8 cellular contexts compared by ENCODE assay signal in genomic region chr11:113896156-113896879, GRCh38. TPM values are rescaled to one million over a fixed set of nuclear protein-coding genes. Genes with fewer than 3 reads are reported as not detected.
DNase-seq lines count a peak whose midpoint lies in the region; ATAC-seq and TF ChIP-seq lines count a peak whose summit lies in the region.

No MANE protein-coding gene starts in this region.

- no peaks in the 10 kb centered on the region for H3K4me1 ChIP-seq in liver (ENCODE audit: control insufficient read depth in 4 of 4, insufficient read depth in 4 of 4, low read length in 3 of 4)
- H3K4me1 ChIP-seq in testis = peaks cover 9% of the 10 kb centered on the region

- no peak for TF ChIP-seq POLR2A in testis (IDR thresholded peaks at IDR 0.05)

- intact Hi-C loops in testis (cut with DNase I; ENCODE audit: low total_unique reads) = loop anchor here (10.0 kb wide), 1 partner anchor 368 kb away; no protein-coding TSS in a partner anchor

- H3K9me3 ChIP-seq in liver (ENCODE audit: control insufficient read depth in 4 of 4, low read length in 3 of 4) (no peaks in the 10 kb centered on the region), testis (no peaks in the 10 kb centered on the region)

- no peak overlapping the region for H3K4me3 ChIP-seq in liver (ENCODE audit: low read depth in 1 of 3, low read length in 3 of 3)
- H3K4me3 ChIP-seq in testis = no peak overlapping the region

- no peaks in the 10 kb centered on the region for H3K36me3 ChIP-seq in liver (ENCODE audit: control insufficient read depth in 4 of 4, insufficient read depth in 3 of 4, low read depth in 1 of 4, low read length in 3 of 4)
- H3K36me3 ChIP-seq in testis (ENCODE audit: low read depth, missing control alignments) = no peaks in the 10 kb centered on the region

- TF ChIP-seq CTCF in liver (IDR thresholded peaks at IDR 0.05; ENCODE audit: low read depth, low read length, missing input control) (peak; percentile 80), testis (IDR thresholded peaks at IDR 0.05) (peak; percentile 64 to 76 (median 70))

- WGBS in liver = 24% methylated on average over 10 of the region's 10 CpGs
- 42 to 47% methylated on average over 10 of the region's 10 CpGs for WGBS in testis, 2 donors

- ATAC-seq in HG02970 (IDR thresholded peaks at IDR 0.05; ENCODE audit: low FRiP score, unreplicated experiment) = no peak

- DNase-seq in NCI-H510A treated with DMSO at 0.1 percent for 48 hours (lab: John Stamatoyannopoulos, UW) = peak; percentile 42
- DNase-seq in NCI-H510A (lab: John Stamatoyannopoulos, UW) = no peak
- DNase-seq in KG1 (lab: John Stamatoyannopoulos, UW) = peak; percentile 40
- peak; percentile 40 for DNase-seq in SKM-1 treated with dmso at 0.1 percent for 144 hours (lab: John Stamatoyannopoulos, UW; ENCODE audit: unreplicated experiment)
- DNase-seq in cerebellum (ENCODE audit: low spot score) = peak; percentile 53
- DNase-seq in testis = peak; percentile 66

- no peak overlapping the region for H3K27ac ChIP-seq in liver (ENCODE audit: low read depth in 1 of 2, low read length in 2 of 2)
- H3K27ac ChIP-seq in testis = no peak overlapping the region

- H3K27me3 ChIP-seq in liver (ENCODE audit: control insufficient read depth in 4 of 4, insufficient read depth in 4 of 4, low read length in 3 of 4) (no peaks in the 10 kb centered on the region), testis (no peaks in the 10 kb centered on the region)

- H3K9ac ChIP-seq in liver (ENCODE audit: low read depth in 1 of 2, low read length in 2 of 2) = no peak overlapping the region

- peak; percentile 74 to 83 for TF ChIP-seq RAD21 in liver (IDR thresholded peaks at IDR 0.05)

TF ChIP-seq in liver, 16 proteins besides CTCF, POLR2A, EP300 and RAD21:
- TF ChIP-seq ZBTB33 (IDR thresholded peaks at IDR 0.05) = no peak
- TF ChIP-seq, protein P1, sequence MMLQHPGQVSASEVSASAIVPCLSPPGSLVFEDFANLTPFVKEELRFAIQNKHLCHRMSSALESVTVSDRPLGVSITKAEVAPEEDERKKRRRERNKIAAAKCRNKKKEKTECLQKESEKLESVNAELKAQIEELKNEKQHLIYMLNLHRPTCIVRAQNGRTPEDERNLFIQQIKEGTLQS (IDR thresholded peaks at IDR 0.05) = no peak
- no peak for TF ChIP-seq HNF4A (conservative IDR thresholded peaks at IDR 0.05)
- no peak for TF ChIP-seq JUND (IDR thresholded peaks at IDR 0.05)
- TF ChIP-seq TAF1 (conservative IDR thresholded peaks at IDR 0.05) = no peak
- no peak for TF ChIP-seq SP1 (IDR thresholded peaks at IDR 0.05)
- no peak for TF ChIP-seq RXRA (IDR thresholded peaks at IDR 0.05)
- TF ChIP-seq NR2F2 (IDR thresholded peaks at IDR 0.05) = no peak
- no peak for TF ChIP-seq HNF4G (IDR thresholded peaks at IDR 0.05)
- TF ChIP-seq GABPA (IDR thresholded peaks at IDR 0.05 in 1 of 2, conservative IDR thresholded peaks at IDR 0.05 in 1 of 2) = no peak
- no peak for TF ChIP-seq EGR1 (IDR thresholded peaks at IDR 0.05; ENCODE audit: low read depth in 2 of 2)
- no peak for TF ChIP-seq FOXA2 (IDR thresholded peaks at IDR 0.05)
- TF ChIP-seq, protein P2, sequence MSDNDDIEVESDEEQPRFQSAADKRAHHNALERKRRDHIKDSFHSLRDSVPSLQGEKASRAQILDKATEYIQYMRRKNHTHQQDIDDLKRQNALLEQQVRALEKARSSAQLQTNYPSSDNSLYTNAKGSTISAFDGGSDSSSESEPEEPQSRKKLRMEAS (IDR thresholded peaks at IDR 0.05) = no peak
- TF ChIP-seq YY1 (IDR thresholded peaks at IDR 0.05) = no peak
- no peak for TF ChIP-seq FOXA1 (IDR thresholded peaks at IDR 0.05)
- no peak for TF ChIP-seq REST (IDR thresholded peaks at IDR 0.05)

RNA-seq across cellular contexts. Expression of gene HTR3B, which starts 8.3 kb away (rescaled TPM):
- total RNA-seq in cerebellum = 0.27 TPM
- total RNA-seq in liver = not detected
- not detected for polyA plus RNA-seq in liver
- 1 to 10 TPM; 1.7 to 2.9 TPM for total RNA-seq in testis
- 1.1 TPM for polyA plus RNA-seq in testis (ENCODE audit: insufficient read depth, low read depth, low replicate concordance)

RNA-seq across cellular contexts. Expression of gene USP28, which starts 20.9 kb away (rescaled TPM):
- total RNA-seq in cerebellum (29.7 TPM), liver (10 to 100 TPM; 10.0 to 20.3 TPM), testis (10 to 100 TPM; 36.6 to 39.9 TPM)
- polyA plus RNA-seq in liver (1 to 10 TPM; 5.1 to 7.5 TPM), testis (ENCODE audit: insufficient read depth, low read depth, low replicate concordance) (23.2 TPM)
